ENCODE assay signal across 9 cellular contexts in genomic region chr17:4679652-4680051, GRCh38. TPM values are rescaled to one million over a fixed set of nuclear protein-coding genes. Genes with fewer than 3 reads are reported as not detected.
A peak's percentile ranks its signal among the peaks of the same experiment; 100 is the strongest.
DNase-seq lines count a peak whose midpoint lies in the region; ATAC-seq lines count a peak whose summit lies in the region.
"Had no signal": no experiment of that assay in that cellular context is flagged by ENCODE, and none has a peak within 500 bp of the region (broad histone marks: within the 10 kb centered on the region; RNA-seq: fewer than 3 reads in every experiment).

No MANE protein-coding gene starts in this region.

- ATAC-seq in GM18907 (IDR thresholded peaks at IDR 0.05; ENCODE audit: unreplicated experiment) (no peak), HG03520 (IDR thresholded peaks at IDR 0.05; ENCODE audit: unreplicated experiment) (no peak)
- ATAC-seq: naive thymus-derived CD8-positive, alpha-beta T cell had no signal

- DNase-seq in ELR (ENCODE audit: low read depth) (peak; percentile 85), NCI-H226 (peak; percentile 26), dermis blood vessel endothelial cell (peak; percentile 65), non-pigmented ciliary epithelial cell (ENCODE audit: low read depth) (peak; percentile 35), occipital lobe (lab: John Stamatoyannopoulos, UW) (no peak)
- DNase-seq: activated B cell treated with CpG ODN at 0.5 μM for 24 hours; naive thymus-derived CD8-positive, alpha-beta T cell had no signal

RNA-seq across cellular contexts. Expression of gene PELP1, which starts 24.3 kb away (rescaled TPM):
- total RNA-seq in dermis blood vessel endothelial cell, result 33.5 and 64.0 TPM in 2 replicates
- 33.5 TPM for total RNA-seq in occipital lobe

RNA-seq across cellular contexts. Expression of gene ARRB2, which starts 30.8 kb away (rescaled TPM):
- 6.6 and 9.6 TPM in 2 replicates for total RNA-seq in dermis blood vessel endothelial cell
- total RNA-seq in occipital lobe, result 10.5 TPM

RNA-seq across cellular contexts. Expression of gene ALOX15, which starts 38.2 kb away (rescaled TPM):
- not detected in 2 replicates for total RNA-seq in dermis blood vessel endothelial cell
- total RNA-seq in occipital lobe, result not detected
- total RNA-seq: activated B cell treated with CpG ODN at 0.5 μM for 24 hours had no signal

RNA-seq across cellular contexts. Expression of gene MED11, which starts 51.6 kb away (rescaled TPM):
- 12.1 TPM in 2 replicates for total RNA-seq in dermis blood vessel endothelial cell
- total RNA-seq in occipital lobe, result 5.6 TPM

RNA-seq across cellular contexts. Expression of gene ZMYND15, which starts 60.0 kb away (rescaled TPM):
- total RNA-seq in dermis blood vessel endothelial cell, result 0.05 TPM in 1 of 2 replicates, not detected in the other
- total RNA-seq in occipital lobe, result 0.31 TPM
